Comparison of ENCODE assay signal across 21 cellular contexts in genomic region chr11:34844466-34845112, GRCh38.
"Had no signal": no experiment of that assay in that cellular context is flagged by ENCODE, and none has a peak within 500 bp of the region (broad histone marks: within the 10 kb centered on the region; RNA-seq: fewer than 3 reads in every experiment).

No MANE protein-coding gene starts in this region.

- H3K27me3 ChIP-seq: ovary, sigmoid colon, suprapubic skin, tibial artery, uterus had no signal

- FAIRE-seq: keratinocyte, small intestine had no signal

- H3K4me3 ChIP-seq: left ventricle myocardium inferior, lung, ovary, sigmoid colon, spleen, suprapubic skin, thoracic aorta, tibial artery, uterus had no signal

- ATAC-seq: naive thymus-derived CD4-positive, alpha-beta T cell; natural killer cell treated with Interleukin-12 subunit alpha and Interleukin-12 subunit beta and Interleukin-15 and Interleukin-18, amount 100 ng/mL, for 72 hours; right cardiac atrium; stimulated activated effector memory CD8-positive, alpha-beta T cell treated with anti-CD3 and anti-CD28 coated beads, Interleukin-12 subunit alpha, Interleukin-12 subunit beta, amount 100 ng/mL, for 72 hours had no signal

- H3K9me3 ChIP-seq: left ventricle myocardium inferior, ovary, sigmoid colon, spleen, suprapubic skin, thoracic aorta, tibial artery, uterus had no signal

- H3K4me1 ChIP-seq: left ventricle myocardium inferior, sigmoid colon, spleen, tibial artery, uterus had no signal

- H3K36me3 ChIP-seq: left ventricle myocardium inferior, ovary, sigmoid colon, spleen, suprapubic skin, thoracic aorta, tibial artery, uterus had no signal

- H3K27ac ChIP-seq: left ventricle myocardium inferior, ovary, sigmoid colon, spleen, suprapubic skin, thoracic aorta, tibial artery, uterus had no signal

- DNase-seq: hippocampal formation; kidney glomerular epithelial cell; left ventricle myocardium inferior; mesendoderm; naive thymus-derived CD4-positive, alpha-beta T cell; ovary; right cardiac atrium; sigmoid colon; small intestine; spleen; stimulated activated CD4-positive, alpha-beta T cell treated with anti-CD3 and anti-CD28 coated beads, Interleukin-4, amount 100 ng/mL, for 24 hours; stimulated activated naive CD4-positive, alpha-beta T cell; tibial artery; trophoblast cell; uterus had no signal
